1 cellular context compared by ENCODE assay signal in genomic region chr9:99555792-99556191, GRCh38.
TF ChIP-seq lines count a peak whose summit lies in the region.

No MANE protein-coding gene starts in this region.

TF ChIP-seq in SK-N-SH treated with all-trans-retinoic acid at 6 μM for 48 hours, 23 proteins besides CTCF, POLR2A, EP300 and RAD21 (continued from another document):
- TF ChIP-seq, protein P1, sequence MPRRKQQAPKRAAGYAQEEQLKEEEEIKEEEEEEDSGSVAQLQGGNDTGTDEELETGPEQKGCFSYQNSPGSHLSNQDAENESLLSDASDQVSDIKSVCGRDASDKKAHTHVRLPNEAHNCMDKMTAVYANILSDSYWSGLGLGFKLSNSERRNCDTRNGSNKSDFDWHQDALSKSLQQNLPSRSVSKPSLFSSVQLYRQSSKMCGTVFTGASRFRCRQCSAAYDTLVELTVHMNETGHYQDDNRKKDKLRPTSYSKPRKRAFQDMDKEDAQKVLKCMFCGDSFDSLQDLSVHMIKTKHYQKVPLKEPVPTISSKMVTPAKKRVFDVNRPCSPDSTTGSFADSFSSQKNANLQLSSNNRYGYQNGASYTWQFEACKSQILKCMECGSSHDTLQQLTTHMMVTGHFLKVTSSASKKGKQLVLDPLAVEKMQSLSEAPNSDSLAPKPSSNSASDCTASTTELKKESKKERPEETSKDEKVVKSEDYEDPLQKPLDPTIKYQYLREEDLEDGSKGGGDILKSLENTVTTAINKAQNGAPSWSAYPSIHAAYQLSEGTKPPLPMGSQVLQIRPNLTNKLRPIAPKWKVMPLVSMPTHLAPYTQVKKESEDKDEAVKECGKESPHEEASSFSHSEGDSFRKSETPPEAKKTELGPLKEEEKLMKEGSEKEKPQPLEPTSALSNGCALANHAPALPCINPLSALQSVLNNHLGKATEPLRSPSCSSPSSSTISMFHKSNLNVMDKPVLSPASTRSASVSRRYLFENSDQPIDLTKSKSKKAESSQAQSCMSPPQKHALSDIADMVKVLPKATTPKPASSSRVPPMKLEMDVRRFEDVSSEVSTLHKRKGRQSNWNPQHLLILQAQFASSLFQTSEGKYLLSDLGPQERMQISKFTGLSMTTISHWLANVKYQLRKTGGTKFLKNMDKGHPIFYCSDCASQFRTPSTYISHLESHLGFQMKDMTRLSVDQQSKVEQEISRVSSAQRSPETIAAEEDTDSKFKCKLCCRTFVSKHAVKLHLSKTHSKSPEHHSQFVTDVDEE (CRISPR knock-in tag; IDR thresholded peaks at IDR 0.05) = no peak
- TF ChIP-seq RARB (CRISPR knock-in tag; IDR thresholded peaks at IDR 0.05) (no peak), ZNF8 (CRISPR knock-in tag; IDR thresholded peaks at IDR 0.05) (no peak), ESRRG (CRISPR knock-in tag; IDR thresholded peaks at IDR 0.05) (no peak), ZC3H10 (CRISPR knock-in tag; IDR thresholded peaks at IDR 0.05) (no peak)
- TF ChIP-seq, protein P2, sequence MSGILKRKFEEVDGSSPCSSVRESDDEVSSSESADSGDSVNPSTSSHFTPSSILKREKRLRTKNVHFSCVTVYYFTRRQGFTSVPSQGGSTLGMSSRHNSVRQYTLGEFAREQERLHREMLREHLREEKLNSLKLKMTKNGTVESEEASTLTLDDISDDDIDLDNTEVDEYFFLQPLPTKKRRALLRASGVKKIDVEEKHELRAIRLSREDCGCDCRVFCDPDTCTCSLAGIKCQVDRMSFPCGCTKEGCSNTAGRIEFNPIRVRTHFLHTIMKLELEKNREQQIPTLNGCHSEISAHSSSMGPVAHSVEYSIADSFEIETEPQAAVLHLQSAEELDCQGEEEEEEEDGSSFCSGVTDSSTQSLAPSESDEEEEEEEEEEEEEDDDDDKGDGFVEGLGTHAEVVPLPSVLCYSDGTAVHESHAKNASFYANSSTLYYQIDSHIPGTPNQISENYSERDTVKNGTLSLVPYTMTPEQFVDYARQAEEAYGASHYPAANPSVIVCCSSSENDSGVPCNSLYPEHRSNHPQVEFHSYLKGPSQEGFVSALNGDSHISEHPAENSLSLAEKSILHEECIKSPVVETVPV (CRISPR knock-in tag; IDR thresholded peaks at IDR 0.05) = no peak
- TF ChIP-seq, protein P3, sequence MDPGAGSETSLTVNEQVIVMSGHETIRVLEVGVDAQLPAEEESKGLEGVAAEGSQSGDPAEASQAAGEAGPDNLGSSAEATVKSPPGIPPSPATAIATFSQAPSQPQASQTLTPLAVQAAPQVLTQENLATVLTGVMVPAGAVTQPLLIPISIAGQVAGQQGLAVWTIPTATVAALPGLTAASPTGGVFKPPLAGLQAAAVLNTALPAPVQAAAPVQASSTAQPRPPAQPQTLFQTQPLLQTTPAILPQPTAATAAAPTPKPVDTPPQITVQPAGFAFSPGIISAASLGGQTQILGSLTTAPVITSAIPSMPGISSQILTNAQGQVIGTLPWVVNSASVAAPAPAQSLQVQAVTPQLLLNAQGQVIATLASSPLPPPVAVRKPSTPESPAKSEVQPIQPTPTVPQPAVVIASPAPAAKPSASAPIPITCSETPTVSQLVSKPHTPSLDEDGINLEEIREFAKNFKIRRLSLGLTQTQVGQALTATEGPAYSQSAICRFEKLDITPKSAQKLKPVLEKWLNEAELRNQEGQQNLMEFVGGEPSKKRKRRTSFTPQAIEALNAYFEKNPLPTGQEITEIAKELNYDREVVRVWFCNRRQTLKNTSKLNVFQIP (CRISPR knock-in tag; IDR thresholded peaks at IDR 0.05; ENCODE audit: borderline replicate concordance, low read depth) = no peak
